In the genomic region with DNA sequence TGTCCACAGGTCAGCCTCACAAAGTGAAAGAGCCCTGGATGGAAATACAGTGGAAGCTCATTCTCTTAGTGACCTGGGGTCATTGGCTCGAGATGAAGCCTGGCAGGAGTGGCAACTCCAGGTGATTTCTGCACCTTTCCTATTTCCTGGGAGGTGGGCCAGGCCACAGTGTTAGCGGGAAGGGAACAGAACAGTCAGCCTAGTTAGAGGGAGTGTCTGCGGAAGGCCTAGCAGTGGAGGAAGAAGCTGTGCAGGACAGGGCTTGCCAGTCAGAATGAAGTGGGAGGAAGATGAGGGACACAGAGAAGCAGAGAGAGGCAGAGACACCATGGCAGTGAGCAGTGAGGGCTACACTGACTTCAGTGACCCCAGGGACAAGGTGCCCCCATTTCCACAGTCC, we compare ENCODE assay signal across 17 cellular contexts. TPM values are rescaled to one million over a fixed set of nuclear protein-coding genes. Genes with fewer than 3 reads are reported as not detected.
"Had no signal": no experiment of that assay in that cellular context is flagged by ENCODE, and none has a peak within 500 bp of the region (broad histone marks: within the 10 kb centered on the region; RNA-seq: fewer than 3 reads in every experiment).

No MANE protein-coding gene starts in this region.

RNA-seq across cellular contexts. Expression of gene PSG7, which starts 3.6 kb away (rescaled TPM):
- total RNA-seq: dorsolateral prefrontal cortex; epithelial cell of proximal tubule; esophagus squamous epithelium; frontal cortex; glomerular endothelial cell; heart left ventricle; left lobe of liver; mesothelial cell of epicardium; mucosa of gallbladder; myocyte; natural killer cell treated with Interleukin-12 subunit alpha and Interleukin-12 subunit beta and Interleukin-15 and Interleukin-18, amount 100 ng/mL, for 72 hours; pancreas; progenitor cell of endocrine pancreas; right cardiac atrium; thyroid gland had no signal
- polyA plus RNA-seq: heart left ventricle, pancreas, right cardiac atrium had no signal

RNA-seq across cellular contexts. Expression of gene PSG6, which starts 15.7 kb away (rescaled TPM):
- total RNA-seq: dorsolateral prefrontal cortex; epithelial cell of proximal tubule; esophagus squamous epithelium; frontal cortex; glomerular endothelial cell; heart left ventricle; left lobe of liver; mesothelial cell of epicardium; mucosa of gallbladder; myocyte; natural killer cell treated with Interleukin-12 subunit alpha and Interleukin-12 subunit beta and Interleukin-15 and Interleukin-18, amount 100 ng/mL, for 72 hours; pancreas; progenitor cell of endocrine pancreas; right cardiac atrium; suprapubic skin; thyroid gland had no signal
- polyA plus RNA-seq: heart left ventricle, pancreas, right cardiac atrium had no signal

RNA-seq across cellular contexts. Expression of gene PSG1, which starts 53.9 kb away (rescaled TPM):
- total RNA-seq: dorsolateral prefrontal cortex; esophagus squamous epithelium; frontal cortex; heart left ventricle; left lobe of liver; lower leg skin; mesothelial cell of epicardium; mucosa of gallbladder; natural killer cell treated with Interleukin-12 subunit alpha and Interleukin-12 subunit beta and Interleukin-15 and Interleukin-18, amount 100 ng/mL, for 72 hours; pancreas; progenitor cell of endocrine pancreas; right cardiac atrium; suprapubic skin had no signal
- polyA plus RNA-seq: heart left ventricle, pancreas, right cardiac atrium had no signal
